23 cellular contexts compared by ENCODE assay signal in the genomic region with DNA sequence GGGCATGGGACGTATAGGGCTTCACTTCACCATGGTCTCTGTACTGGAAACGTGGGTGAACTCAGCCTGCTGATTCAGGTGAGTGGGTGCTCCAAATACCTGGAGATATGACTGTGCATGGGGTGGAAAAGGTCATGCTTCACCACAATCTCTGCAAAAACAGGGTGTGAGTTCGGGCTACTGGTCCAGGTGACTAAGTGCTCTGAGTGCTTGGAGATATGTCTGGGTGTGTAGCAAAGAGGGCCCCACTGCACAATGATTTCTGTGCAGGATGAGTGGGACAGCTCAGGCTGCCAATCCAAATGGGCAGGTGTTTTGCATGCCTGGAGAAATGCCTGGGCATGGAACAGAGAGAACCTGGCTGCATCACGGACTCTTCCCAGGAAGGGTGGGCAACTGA. TPM values are rescaled to one million over a fixed set of nuclear protein-coding genes. Genes with fewer than 3 reads are reported as not detected.
DNase-seq lines count a peak whose midpoint lies in the region; ATAC-seq, FAIRE-seq and TF ChIP-seq lines count a peak whose summit lies in the region.
"Had no signal": no experiment of that assay in that cellular context is flagged by ENCODE, and none has a peak within 500 bp of the region (broad histone marks: within the 10 kb centered on the region; RNA-seq: fewer than 3 reads in every experiment).

No MANE protein-coding gene starts in this region.

- no peak overlapping the region for H3K4me2 ChIP-seq in PC-3 (ENCODE audit: low read length)
- H3K4me2 ChIP-seq: GM23338 had no signal

- H3K79me2 ChIP-seq in PC-3 (ENCODE audit: low read length), result no peaks in the 10 kb centered on the region

- H3K27ac ChIP-seq in PC-3 (ENCODE audit: low read length), result no peak overlapping the region
- H3K27ac ChIP-seq: 22Rv1 had no signal

- H3K36me3 ChIP-seq in PC-3 (ENCODE audit: low read depth, low read length) (no peaks in the 10 kb centered on the region), bronchial epithelial cell (ENCODE audit: control insufficient read depth, insufficient read depth, low read length) (no peaks in the 10 kb centered on the region)

- no TSS peak for BruUV-seq in PC-3 (replicated peaks; lab: Mats Ljungman, UMichigan)

- H3K27me3 ChIP-seq in PC-3 (ENCODE audit: low read length) (no peaks in the 10 kb centered on the region), bronchial epithelial cell (ENCODE audit: control insufficient read depth, insufficient read depth, low read length) (no peaks in the 10 kb centered on the region)

- H2AFZ ChIP-seq in PC-3 (ENCODE audit: low read length), result no peak overlapping the region
- H2AFZ ChIP-seq: GM23338 had no signal

- intact Hi-C loops in PC-3 (cut with micrococcal nuclease), result no loop called here

- ATAC-seq in PC-3, result no peak
- ATAC-seq in activated T-cell treated with anti-CD3 and anti-CD28 coated beads, Interleukin-2, amount 50 U/mL, for 4 hours, result no peak
- ATAC-seq: GM12878, GM23338, HCT116 had no signal

- CTCF ChIA-PET in PC-3 (lab: Charles Lee), result no interaction called here

- peaks cover 4% of the 10 kb centered on the region for H3K9me3 Mint-ChIP-seq in activated T-cell treated with anti-CD3 and anti-CD28 coated beads, Interleukin-2, amount 50 U/mL, for 4 hours
- H3K9me3 Mint-ChIP-seq: GM23338 had no signal

- H3F3A ChIP-seq in PC-3 (ENCODE audit: low read length, unreplicated experiment), result no peaks in the 10 kb centered on the region

- H3K4me1 Mint-ChIP-seq in activated T-cell treated with anti-CD3 and anti-CD28 coated beads, Interleukin-2, amount 50 U/mL, for 4 hours (ENCODE audit: low read depth), result no peaks in the 10 kb centered on the region
- H3K4me1 Mint-ChIP-seq: B cell, GM23338 had no signal

- no peaks in the 10 kb centered on the region for H3K9me2 ChIP-seq in PC-3 (replicated peaks; ENCODE audit: low read length)

- no peaks in the 10 kb centered on the region for H3K36me3 Mint-ChIP-seq in activated T-cell treated with anti-CD3 and anti-CD28 coated beads, Interleukin-2, amount 50 U/mL, for 4 hours (ENCODE audit: insufficient read depth)
- H3K36me3 Mint-ChIP-seq: CD4-positive, alpha-beta memory T cell had no signal

- H3K9ac ChIP-seq in PC-3 (ENCODE audit: low read length), result no peak overlapping the region

- FAIRE-seq in bronchial epithelial cell (lab: Jason Lieb, UNC) (no peak), urothelium cell line (lab: Jason Lieb, UNC) (no peak)
- FAIRE-seq: A204.1, GM12878, GM18507 had no signal

- no peaks in the 10 kb centered on the region for H3K4me1 ChIP-seq in PC-3 (ENCODE audit: insufficient read depth, low read length)

- H4K20me1 ChIP-seq in PC-3 (ENCODE audit: low read length), result no peaks in the 10 kb centered on the region

- DNase-seq in DMS53 (lab: John Stamatoyannopoulos, UW), result peak; percentile 27
- no peak for DNase-seq in DMS53 treated with DMSO at 0.1 percent for 48 hours (lab: John Stamatoyannopoulos, UW; ENCODE audit: unreplicated experiment)
- DNase-seq in PC-3, result peak; percentile 7
- DNase-seq in bronchial epithelial cell (ENCODE audit: low read depth), result peak; percentile 37
- peak; percentile 4 for DNase-seq in urothelium cell line (ENCODE audit: low spot score)
- DNase-seq in KBM-7, result no peak
- no peak for DNase-seq in GM13977 (ENCODE audit: low spot score)
- DNase-seq in activated T-cell treated with anti-CD3 and anti-CD28 coated beads, Interleukin-2, amount 50 U/mL, for 4 hours, result no peak
- DNase-seq: C1 segment of cervical spinal cord; Calu3; CD4-positive, alpha-beta memory T cell; COR-L47; DMS79; EL; GDM1; H9 had no signal

- H3K9me3 ChIP-seq in PC-3 (ENCODE audit: low read length), result no peaks in the 10 kb centered on the region

- POLR2A ChIA-PET in PC-3 (lab: Charles Lee; ENCODE audit: unreplicated experiment), result no interaction called here

- no peaks in the 10 kb centered on the region for H3K27me3 Mint-ChIP-seq in activated T-cell treated with anti-CD3 and anti-CD28 coated beads, Interleukin-2, amount 50 U/mL, for 4 hours (ENCODE audit: low read depth)
- H3K27me3 Mint-ChIP-seq: B cell; CD4-positive, alpha-beta memory T cell had no signal

- H3K4me3 ChIP-seq in PC-3 (ENCODE audit: low read length) (no peak overlapping the region), bronchial epithelial cell (ENCODE audit: low read depth, low read length) (no peak overlapping the region)
- H3K4me3 ChIP-seq: GM12878, GM23338 had no signal

- TF ChIP-seq CTCF in PC-3 (conservative IDR thresholded peaks at IDR 0.05; ENCODE audit: low read depth, low read length) (no peak), bronchial epithelial cell (IDR thresholded peaks at IDR 0.05; ENCODE audit: insufficient read depth, low read length, severe bottlenecking) (no peak), GM13977 (IDR thresholded peaks at IDR 0.05; ENCODE audit: extremely low read depth, insufficient read depth, missing control alignments) (no peak)

- in situ Hi-C loops in KBM-7 (cut with MboI; ENCODE audit: low pct_unique_long_range_greater_than_20kb, low sequenced_read_pairs) (no loop called here), GM13977 (cut with MboI; ENCODE audit: low pct_unique_long_range_greater_than_20kb, low sequenced_read_pairs, unreplicated experiment) (no loop called here)

- H3K4me3 Mint-ChIP-seq in activated T-cell treated with anti-CD3 and anti-CD28 coated beads, Interleukin-2, amount 50 U/mL, for 4 hours, result no peak overlapping the region
- H3K4me3 Mint-ChIP-seq: B cell; CD4-positive, alpha-beta memory T cell; GM23338; H9 had no signal

RNA-seq across cellular contexts. Expression of a gene that starts 11.2 kb away (rescaled TPM):
- total RNA-seq in PC-3 (2014; rRNA removed) (not detected in 2 replicates), bronchial epithelial cell (not detected in 2 replicates)
- total RNA-seq in activated T-cell treated with anti-CD3 and anti-CD28 coated beads, Interleukin-2, amount 50 U/mL, for 4 hours, result not detected
- total RNA-seq: B cell; Calu3; CD4-positive, alpha-beta memory T cell; GM23338; H9 had no signal

Comparison
In these comparisons a context has a peak if more than half of its experiments do, and no peak if none do; other contexts are left out.
1. DNase-seq: peak in DMS53 (single experiment), PC-3 (single experiment), bronchial epithelial cell (single experiment) and urothelium cell line (single experiment); none in DMS53 treated with DMSO at 0.1 percent for 48 hours (single experiment), KBM-7 (single experiment), GM13977 (single experiment) and activated T-cell treated with anti-CD3 and anti-CD28 coated beads, Interleukin-2, amount 50 U/mL, for 4 hours (single experiment).